2 cellular contexts compared by ENCODE assay signal in the genomic region with DNA sequence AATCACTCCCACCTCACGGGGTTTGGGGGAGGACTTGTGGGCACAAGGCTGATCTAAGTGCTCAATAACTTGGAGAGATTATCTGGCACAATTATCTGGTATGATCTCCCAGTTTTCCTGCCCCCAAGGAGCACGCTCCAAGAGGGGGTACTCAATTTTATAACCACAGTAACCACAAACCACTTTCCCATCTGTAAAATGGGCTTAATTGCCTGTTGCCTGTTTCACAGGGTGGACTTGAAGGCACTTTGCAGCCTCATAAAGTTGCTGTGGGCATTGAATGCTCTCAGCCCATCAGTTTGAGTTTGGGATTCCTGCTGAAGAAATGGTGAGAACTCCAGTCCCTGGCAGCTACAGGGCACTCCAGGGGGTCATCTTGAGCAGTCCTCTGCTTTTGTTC.
TF ChIP-seq lines count a peak whose summit lies in the region.

No MANE protein-coding gene starts in this region.

TF ChIP-seq in HepG2, 621 proteins besides CTCF, POLR2A, EP300 and RAD21:
- no peak for TF ChIP-seq ZBTB8A (CRISPR knock-in tag; IDR thresholded peaks at IDR 0.05; ENCODE audit: borderline replicate concordance, low read depth)
- peak; percentile 76 for TF ChIP-seq ZNF629 (CRISPR knock-in tag; conservative IDR thresholded peaks at IDR 0.05)
- TF ChIP-seq ZNF263 (CRISPR knock-in tag; IDR thresholded peaks at IDR 0.05): peak; percentile 24; the same call in 1 of the 2 replicates

TF ChIP-seq in K562, 482 proteins besides CTCF, POLR2A, EP300 and RAD21:
- TF ChIP-seq RBM22 (IDR thresholded peaks at IDR 0.05; ENCODE audit: low read depth, low read length, poor library complexity, severe bottlenecking) (no peak), ZNF699 (CRISPR knock-in tag; IDR thresholded peaks at IDR 0.05; ENCODE audit: insufficient replicate concordance) (no peak), CBX1 (IDR thresholded peaks at IDR 0.05; ENCODE audit: low read depth) (0 out of 2 replicates have a peak, but pooled peaks have one; percentile 20), KDM1A (IDR thresholded peaks at IDR 0.05) (0 out of 4 replicates have a peak, but pooled peaks of 1 of the 2 experiments have one; percentile 24), TEAD4 (IDR thresholded peaks at IDR 0.05; ENCODE audit: low read length) (no peak), TEAD4 (CRISPR knock-in tag; IDR thresholded peaks at IDR 0.05; ENCODE audit: borderline replicate concordance) (no peak), NRF1 (conservative IDR thresholded peaks at IDR 0.05 in 1 of 2, IDR thresholded peaks at IDR 0.05 in 1 of 2) (no peak), ELF4 (CRISPR knock-in tag; IDR thresholded peaks at IDR 0.05) (no peak), BCOR (IDR thresholded peaks at IDR 0.05) (peak; percentile 77), MBD2 (IDR thresholded peaks at IDR 0.05; ENCODE audit: borderline replicate concordance, low read depth) (no peak), ZNF311 (CRISPR knock-in tag; IDR thresholded peaks at IDR 0.05) (no peak), RBM25 (IDR thresholded peaks at IDR 0.05; ENCODE audit: low read depth, low read length, severe bottlenecking) (peak; percentile 75), SIRT6 (IDR thresholded peaks at IDR 0.05; ENCODE audit: low read depth, low read length) (no peak), DPF2 (IDR thresholded peaks at IDR 0.05) (no peak), RB1 (IDR thresholded peaks at IDR 0.05; ENCODE audit: low read depth) (no peak), GATAD2B (IDR thresholded peaks at IDR 0.05; ENCODE audit: borderline replicate concordance) (no peak)
- TF ChIP-seq, protein P1, sequence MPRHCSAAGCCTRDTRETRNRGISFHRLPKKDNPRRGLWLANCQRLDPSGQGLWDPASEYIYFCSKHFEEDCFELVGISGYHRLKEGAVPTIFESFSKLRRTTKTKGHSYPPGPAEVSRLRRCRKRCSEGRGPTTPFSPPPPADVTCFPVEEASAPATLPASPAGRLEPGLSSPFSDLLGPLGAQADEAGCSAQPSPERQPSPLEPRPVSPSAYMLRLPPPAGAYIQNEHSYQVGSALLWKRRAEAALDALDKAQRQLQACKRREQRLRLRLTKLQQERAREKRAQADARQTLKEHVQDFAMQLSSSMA (CRISPR knock-in tag; IDR thresholded peaks at IDR 0.05): no peak
- TF ChIP-seq, protein P2, sequence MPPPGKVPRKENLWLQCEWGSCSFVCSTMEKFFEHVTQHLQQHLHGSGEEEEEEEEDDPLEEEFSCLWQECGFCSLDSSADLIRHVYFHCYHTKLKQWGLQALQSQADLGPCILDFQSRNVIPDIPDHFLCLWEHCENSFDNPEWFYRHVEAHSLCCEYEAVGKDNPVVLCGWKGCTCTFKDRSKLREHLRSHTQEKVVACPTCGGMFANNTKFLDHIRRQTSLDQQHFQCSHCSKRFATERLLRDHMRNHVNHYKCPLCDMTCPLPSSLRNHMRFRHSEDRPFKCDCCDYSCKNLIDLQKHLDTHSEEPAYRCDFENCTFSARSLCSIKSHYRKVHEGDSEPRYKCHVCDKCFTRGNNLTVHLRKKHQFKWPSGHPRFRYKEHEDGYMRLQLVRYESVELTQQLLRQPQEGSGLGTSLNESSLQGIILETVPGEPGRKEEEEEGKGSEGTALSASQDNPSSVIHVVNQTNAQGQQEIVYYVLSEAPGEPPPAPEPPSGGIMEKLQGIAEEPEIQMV (tag; conservative IDR thresholded peaks at IDR 0.05; ENCODE audit: low read depth): no peak
- TF ChIP-seq, protein P3, sequence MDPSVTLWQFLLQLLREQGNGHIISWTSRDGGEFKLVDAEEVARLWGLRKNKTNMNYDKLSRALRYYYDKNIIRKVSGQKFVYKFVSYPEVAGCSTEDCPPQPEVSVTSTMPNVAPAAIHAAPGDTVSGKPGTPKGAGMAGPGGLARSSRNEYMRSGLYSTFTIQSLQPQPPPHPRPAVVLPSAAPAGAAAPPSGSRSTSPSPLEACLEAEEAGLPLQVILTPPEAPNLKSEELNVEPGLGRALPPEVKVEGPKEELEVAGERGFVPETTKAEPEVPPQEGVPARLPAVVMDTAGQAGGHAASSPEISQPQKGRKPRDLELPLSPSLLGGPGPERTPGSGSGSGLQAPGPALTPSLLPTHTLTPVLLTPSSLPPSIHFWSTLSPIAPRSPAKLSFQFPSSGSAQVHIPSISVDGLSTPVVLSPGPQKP (CRISPR knock-in tag; IDR thresholded peaks at IDR 0.05): no peak
- TF ChIP-seq, protein P4, sequence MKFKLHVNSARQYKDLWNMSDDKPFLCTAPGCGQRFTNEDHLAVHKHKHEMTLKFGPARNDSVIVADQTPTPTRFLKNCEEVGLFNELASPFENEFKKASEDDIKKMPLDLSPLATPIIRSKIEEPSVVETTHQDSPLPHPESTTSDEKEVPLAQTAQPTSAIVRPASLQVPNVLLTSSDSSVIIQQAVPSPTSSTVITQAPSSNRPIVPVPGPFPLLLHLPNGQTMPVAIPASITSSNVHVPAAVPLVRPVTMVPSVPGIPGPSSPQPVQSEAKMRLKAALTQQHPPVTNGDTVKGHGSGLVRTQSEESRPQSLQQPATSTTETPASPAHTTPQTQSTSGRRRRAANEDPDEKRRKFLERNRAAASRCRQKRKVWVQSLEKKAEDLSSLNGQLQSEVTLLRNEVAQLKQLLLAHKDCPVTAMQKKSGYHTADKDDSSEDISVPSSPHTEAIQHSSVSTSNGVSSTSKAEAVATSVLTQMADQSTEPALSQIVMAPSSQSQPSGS (CRISPR knock-in tag; IDR thresholded peaks at IDR 0.05): no peak
- TF ChIP-seq, protein P5, sequence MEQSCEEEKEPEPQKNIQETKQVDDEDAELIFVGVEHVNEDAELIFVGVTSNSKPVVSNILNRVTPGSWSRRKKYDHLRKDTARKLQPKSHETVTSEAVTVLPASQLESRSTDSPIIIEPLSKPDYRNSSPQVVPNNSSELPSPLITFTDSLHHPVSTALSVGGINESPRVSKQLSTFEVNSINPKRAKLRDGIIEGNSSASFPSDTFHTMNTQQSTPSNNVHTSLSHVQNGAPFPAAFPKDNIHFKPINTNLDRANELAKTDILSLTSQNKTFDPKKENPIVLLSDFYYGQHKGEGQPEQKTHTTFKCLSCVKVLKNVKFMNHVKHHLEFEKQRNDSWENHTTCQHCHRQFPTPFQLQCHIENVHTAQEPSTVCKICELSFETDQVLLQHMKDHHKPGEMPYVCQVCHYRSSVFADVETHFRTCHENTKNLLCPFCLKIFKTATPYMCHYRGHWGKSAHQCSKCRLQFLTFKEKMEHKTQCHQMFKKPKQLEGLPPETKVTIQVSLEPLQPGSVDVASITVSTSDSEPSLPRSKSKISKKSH (CRISPR knock-in tag; IDR thresholded peaks at IDR 0.05): no peak
- TF ChIP-seq, protein P6, sequence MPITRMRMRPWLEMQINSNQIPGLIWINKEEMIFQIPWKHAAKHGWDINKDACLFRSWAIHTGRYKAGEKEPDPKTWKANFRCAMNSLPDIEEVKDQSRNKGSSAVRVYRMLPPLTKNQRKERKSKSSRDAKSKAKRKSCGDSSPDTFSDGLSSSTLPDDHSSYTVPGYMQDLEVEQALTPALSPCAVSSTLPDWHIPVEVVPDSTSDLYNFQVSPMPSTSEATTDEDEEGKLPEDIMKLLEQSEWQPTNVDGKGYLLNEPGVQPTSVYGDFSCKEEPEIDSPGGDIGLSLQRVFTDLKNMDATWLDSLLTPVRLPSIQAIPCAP (CRISPR knock-in tag; IDR thresholded peaks at IDR 0.05; ENCODE audit: borderline replicate concordance): no peak
- TF ChIP-seq, protein P7, sequence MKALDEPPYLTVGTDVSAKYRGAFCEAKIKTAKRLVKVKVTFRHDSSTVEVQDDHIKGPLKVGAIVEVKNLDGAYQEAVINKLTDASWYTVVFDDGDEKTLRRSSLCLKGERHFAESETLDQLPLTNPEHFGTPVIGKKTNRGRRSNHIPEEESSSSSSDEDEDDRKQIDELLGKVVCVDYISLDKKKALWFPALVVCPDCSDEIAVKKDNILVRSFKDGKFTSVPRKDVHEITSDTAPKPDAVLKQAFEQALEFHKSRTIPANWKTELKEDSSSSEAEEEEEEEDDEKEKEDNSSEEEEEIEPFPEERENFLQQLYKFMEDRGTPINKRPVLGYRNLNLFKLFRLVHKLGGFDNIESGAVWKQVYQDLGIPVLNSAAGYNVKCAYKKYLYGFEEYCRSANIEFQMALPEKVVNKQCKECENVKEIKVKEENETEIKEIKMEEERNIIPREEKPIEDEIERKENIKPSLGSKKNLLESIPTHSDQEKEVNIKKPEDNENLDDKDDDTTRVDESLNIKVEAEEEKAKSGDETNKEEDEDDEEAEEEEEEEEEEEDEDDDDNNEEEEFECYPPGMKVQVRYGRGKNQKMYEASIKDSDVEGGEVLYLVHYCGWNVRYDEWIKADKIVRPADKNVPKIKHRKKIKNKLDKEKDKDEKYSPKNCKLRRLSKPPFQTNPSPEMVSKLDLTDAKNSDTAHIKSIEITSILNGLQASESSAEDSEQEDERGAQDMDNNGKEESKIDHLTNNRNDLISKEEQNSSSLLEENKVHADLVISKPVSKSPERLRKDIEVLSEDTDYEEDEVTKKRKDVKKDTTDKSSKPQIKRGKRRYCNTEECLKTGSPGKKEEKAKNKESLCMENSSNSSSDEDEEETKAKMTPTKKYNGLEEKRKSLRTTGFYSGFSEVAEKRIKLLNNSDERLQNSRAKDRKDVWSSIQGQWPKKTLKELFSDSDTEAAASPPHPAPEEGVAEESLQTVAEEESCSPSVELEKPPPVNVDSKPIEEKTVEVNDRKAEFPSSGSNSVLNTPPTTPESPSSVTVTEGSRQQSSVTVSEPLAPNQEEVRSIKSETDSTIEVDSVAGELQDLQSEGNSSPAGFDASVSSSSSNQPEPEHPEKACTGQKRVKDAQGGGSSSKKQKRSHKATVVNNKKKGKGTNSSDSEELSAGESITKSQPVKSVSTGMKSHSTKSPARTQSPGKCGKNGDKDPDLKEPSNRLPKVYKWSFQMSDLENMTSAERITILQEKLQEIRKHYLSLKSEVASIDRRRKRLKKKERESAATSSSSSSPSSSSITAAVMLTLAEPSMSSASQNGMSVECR (CRISPR knock-in tag; IDR thresholded peaks at IDR 0.05): no peak
- TF ChIP-seq, protein P8, sequence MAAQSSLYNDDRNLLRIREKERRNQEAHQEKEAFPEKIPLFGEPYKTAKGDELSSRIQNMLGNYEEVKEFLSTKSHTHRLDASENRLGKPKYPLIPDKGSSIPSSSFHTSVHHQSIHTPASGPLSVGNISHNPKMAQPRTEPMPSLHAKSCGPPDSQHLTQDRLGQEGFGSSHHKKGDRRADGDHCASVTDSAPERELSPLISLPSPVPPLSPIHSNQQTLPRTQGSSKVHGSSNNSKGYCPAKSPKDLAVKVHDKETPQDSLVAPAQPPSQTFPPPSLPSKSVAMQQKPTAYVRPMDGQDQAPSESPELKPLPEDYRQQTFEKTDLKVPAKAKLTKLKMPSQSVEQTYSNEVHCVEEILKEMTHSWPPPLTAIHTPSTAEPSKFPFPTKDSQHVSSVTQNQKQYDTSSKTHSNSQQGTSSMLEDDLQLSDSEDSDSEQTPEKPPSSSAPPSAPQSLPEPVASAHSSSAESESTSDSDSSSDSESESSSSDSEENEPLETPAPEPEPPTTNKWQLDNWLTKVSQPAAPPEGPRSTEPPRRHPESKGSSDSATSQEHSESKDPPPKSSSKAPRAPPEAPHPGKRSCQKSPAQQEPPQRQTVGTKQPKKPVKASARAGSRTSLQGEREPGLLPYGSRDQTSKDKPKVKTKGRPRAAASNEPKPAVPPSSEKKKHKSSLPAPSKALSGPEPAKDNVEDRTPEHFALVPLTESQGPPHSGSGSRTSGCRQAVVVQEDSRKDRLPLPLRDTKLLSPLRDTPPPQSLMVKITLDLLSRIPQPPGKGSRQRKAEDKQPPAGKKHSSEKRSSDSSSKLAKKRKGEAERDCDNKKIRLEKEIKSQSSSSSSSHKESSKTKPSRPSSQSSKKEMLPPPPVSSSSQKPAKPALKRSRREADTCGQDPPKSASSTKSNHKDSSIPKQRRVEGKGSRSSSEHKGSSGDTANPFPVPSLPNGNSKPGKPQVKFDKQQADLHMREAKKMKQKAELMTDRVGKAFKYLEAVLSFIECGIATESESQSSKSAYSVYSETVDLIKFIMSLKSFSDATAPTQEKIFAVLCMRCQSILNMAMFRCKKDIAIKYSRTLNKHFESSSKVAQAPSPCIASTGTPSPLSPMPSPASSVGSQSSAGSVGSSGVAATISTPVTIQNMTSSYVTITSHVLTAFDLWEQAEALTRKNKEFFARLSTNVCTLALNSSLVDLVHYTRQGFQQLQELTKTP (IDR thresholded peaks at IDR 0.05; ENCODE audit: low read depth in 1 of 2, partially characterized antibody in 2 of 2): no peak
